ENCODE assay signal across 19 cellular contexts in genomic region chr3:196232882-196233251, GRCh38.
DNase-seq lines count a peak whose midpoint lies in the region; ATAC-seq and TF ChIP-seq lines count a peak whose summit lies in the region.
"Had no signal": no experiment of that assay in that cellular context is flagged by ENCODE, and none has a peak within 500 bp of the region (broad histone marks: within the 10 kb centered on the region; RNA-seq: fewer than 3 reads in every experiment).

No MANE protein-coding gene starts in this region.

- peak overlapping the region; percentile 48 to 87 (median 70) for H3K4me2 ChIP-seq in BLaER1 treated with 17β-estradiol and CSF1 and Interleukin-3, amounts not matched to agents 10 nM and 100 nM
- H3K4me2 ChIP-seq: KMS-11 had no signal

- no peaks in the 10 kb centered on the region for H3K9me3 Mint-ChIP-seq in activated naive CD8-positive, alpha-beta T cell treated with anti-CD3 and anti-CD28 coated beads, Interleukin-2, amount 50 U/mL, for 24 hours
- H3K9me3 Mint-ChIP-seq in stimulated activated memory B cell treated with anti-CD40 and anti-IgM and Interleukin-4, amounts not matched to agents 10 μg/mL and 1 μg/mL and 100 μg/mL, for 72 hours = no peaks in the 10 kb centered on the region
- H3K9me3 Mint-ChIP-seq in nephron progenitor cell = no peaks in the 10 kb centered on the region
- H3K9me3 Mint-ChIP-seq: CD4-positive, alpha-beta T cell had no signal

- no peaks in the 10 kb centered on the region for H3K27me3 Mint-ChIP-seq in activated naive CD8-positive, alpha-beta T cell treated with anti-CD3 and anti-CD28 coated beads, Interleukin-2, amount 50 U/mL, for 24 hours
- H3K27me3 Mint-ChIP-seq in stimulated activated memory B cell treated with anti-CD40 and anti-IgM and Interleukin-4, amounts not matched to agents 10 μg/mL and 1 μg/mL and 100 μg/mL, for 72 hours = no peaks in the 10 kb centered on the region
- H3K27me3 Mint-ChIP-seq in nephron progenitor cell (ENCODE audit: low read depth, poor library complexity) = peaks cover 3% of the 10 kb centered on the region
- H3K27me3 Mint-ChIP-seq: CD4-positive, alpha-beta T cell had no signal

- no peaks in the 10 kb centered on the region for H3K9me3 ChIP-seq in BLaER1 treated with 17β-estradiol and CSF1 and Interleukin-3, amounts not matched to agents 10 nM and 100 nM (replicated peaks in 1 of 11)
- H3K9me3 ChIP-seq: SJSA1 had no signal

- peak overlapping the region in 6 of 11 experiments; percentile 2 to 55 (median 22); a peak in 8 of 22 replicates for H3K27ac ChIP-seq in BLaER1 treated with 17β-estradiol and CSF1 and Interleukin-3, amounts not matched to agents 10 nM and 100 nM
- H3K27ac ChIP-seq: KMS-11, SJSA1 had no signal

- H3K4me1 Mint-ChIP-seq in activated naive CD8-positive, alpha-beta T cell treated with anti-CD3 and anti-CD28 coated beads, Interleukin-2, amount 50 U/mL, for 24 hours = peaks cover 18% of the 10 kb centered on the region
- peaks cover 31% of the 10 kb centered on the region for H3K4me1 Mint-ChIP-seq in stimulated activated memory B cell treated with anti-CD40 and anti-IgM and Interleukin-4, amounts not matched to agents 10 μg/mL and 1 μg/mL and 100 μg/mL, for 72 hours
- peaks cover 1% of the 10 kb centered on the region for H3K4me1 Mint-ChIP-seq in nephron progenitor cell

- peaks cover 5% of the 10 kb centered on the region for H3K36me3 Mint-ChIP-seq in activated naive CD8-positive, alpha-beta T cell treated with anti-CD3 and anti-CD28 coated beads, Interleukin-2, amount 50 U/mL, for 24 hours (ENCODE audit: low read depth)
- H3K36me3 Mint-ChIP-seq in stimulated activated memory B cell treated with anti-CD40 and anti-IgM and Interleukin-4, amounts not matched to agents 10 μg/mL and 1 μg/mL and 100 μg/mL, for 72 hours = peaks cover 27% of the 10 kb centered on the region
- H3K36me3 Mint-ChIP-seq in nephron progenitor cell (ENCODE audit: low read depth) = peaks cover 7% of the 10 kb centered on the region

- peak overlapping the region; percentile 20 for H3K27ac Mint-ChIP-seq in activated naive CD8-positive, alpha-beta T cell treated with anti-CD3 and anti-CD28 coated beads, Interleukin-2, amount 50 U/mL, for 24 hours
- H3K27ac Mint-ChIP-seq in stimulated activated memory B cell treated with anti-CD40 and anti-IgM and Interleukin-4, amounts not matched to agents 10 μg/mL and 1 μg/mL and 100 μg/mL, for 72 hours = peak overlapping the region; percentile 68
- no peak overlapping the region for H3K27ac Mint-ChIP-seq in nephron progenitor cell
- H3K27ac Mint-ChIP-seq: CD4-positive, alpha-beta T cell had no signal

- H4K20me1 ChIP-seq in BLaER1 treated with 17β-estradiol and CSF1 and Interleukin-3, amounts not matched to agents 10 nM and 100 nM = peaks cover 0 to 31% (median 0%) of the 10 kb centered on the region in 11 experiments; a peak in 4 of 22 replicates

- peak; percentile 23 for DNase-seq in GM12865 (ENCODE audit: low read depth)
- no peak for DNase-seq in activated naive CD8-positive, alpha-beta T cell treated with anti-CD3 and anti-CD28 coated beads, Interleukin-2, amount 50 U/mL, for 24 hours
- DNase-seq in SHP77 (lab: John Stamatoyannopoulos, UW) = no peak
- DNase-seq in nephron progenitor cell = no peak
- no peak for DNase-seq in NCI-H1930 (lab: John Stamatoyannopoulos, UW)
- DNase-seq: CD4-positive, alpha-beta T cell; DMS79; GOT3; NCI-H1048; NCI-H1436 treated with DMSO at 0.1 percent for 48 hours; NCI-H2081; NCI-H510A; NCI-H774; PC-3 had no signal

- peaks cover 32 to 40% (median 36%) of the 10 kb centered on the region in 10 experiments for H3K4me1 ChIP-seq in BLaER1 treated with 17β-estradiol and CSF1 and Interleukin-3, amounts not matched to agents 10 nM and 100 nM

- H3K36me3 ChIP-seq in BLaER1 treated with 17β-estradiol and CSF1 and Interleukin-3, amounts not matched to agents 10 nM and 100 nM = peaks cover 1 to 44% (median 20%) of the 10 kb centered on the region in 11 experiments; a peak in 20 of 22 replicates

- TF ChIP-seq CTCF in GM12865 (IDR thresholded peaks at IDR 0.05; ENCODE audit: insufficient read depth, low read depth, low read length, missing control alignments) = no peak
- TF ChIP-seq CTCF in nephron progenitor cell (IDR thresholded peaks at IDR 0.05) = no peak

- ATAC-seq in activated naive CD8-positive, alpha-beta T cell treated with anti-CD3 and anti-CD28 coated beads, Interleukin-2, amount 50 U/mL, for 24 hours = peak; percentile 39
- peak; percentile 62 for ATAC-seq in stimulated activated memory B cell treated with anti-CD40 and anti-IgM and Interleukin-4, amounts not matched to agents 10 μg/mL and 1 μg/mL and 100 μg/mL, for 72 hours
- ATAC-seq: HepG2, PC-3 had no signal

- no peaks in the 10 kb centered on the region for H3K27me3 ChIP-seq in BLaER1 treated with 17β-estradiol and CSF1 and Interleukin-3, amounts not matched to agents 10 nM and 100 nM
- H3K27me3 ChIP-seq: SJSA1 had no signal

- H3K4me3 Mint-ChIP-seq in activated naive CD8-positive, alpha-beta T cell treated with anti-CD3 and anti-CD28 coated beads, Interleukin-2, amount 50 U/mL, for 24 hours = no peak overlapping the region
- H3K4me3 Mint-ChIP-seq in stimulated activated memory B cell treated with anti-CD40 and anti-IgM and Interleukin-4, amounts not matched to agents 10 μg/mL and 1 μg/mL and 100 μg/mL, for 72 hours = no peak overlapping the region
- H3K4me3 Mint-ChIP-seq in nephron progenitor cell = no peak overlapping the region
- H3K4me3 Mint-ChIP-seq: CD4-positive, alpha-beta T cell had no signal

- no peak overlapping the region for H3K9ac ChIP-seq in BLaER1 treated with 17β-estradiol and CSF1 and Interleukin-3, amounts not matched to agents 10 nM and 100 nM
- H3K9ac ChIP-seq: KMS-11 had no signal

- H3K4me3 ChIP-seq in BLaER1 treated with 17β-estradiol and CSF1 and Interleukin-3, amounts not matched to agents 10 nM and 100 nM = no peak overlapping the region
- H3K4me3 ChIP-seq in GM12865 (ENCODE audit: low read depth, low read length) = no peak overlapping the region
- H3K4me3 ChIP-seq: SJSA1 had no signal
